ENCODE assay signal across 1 cellular context in the genomic region with DNA sequence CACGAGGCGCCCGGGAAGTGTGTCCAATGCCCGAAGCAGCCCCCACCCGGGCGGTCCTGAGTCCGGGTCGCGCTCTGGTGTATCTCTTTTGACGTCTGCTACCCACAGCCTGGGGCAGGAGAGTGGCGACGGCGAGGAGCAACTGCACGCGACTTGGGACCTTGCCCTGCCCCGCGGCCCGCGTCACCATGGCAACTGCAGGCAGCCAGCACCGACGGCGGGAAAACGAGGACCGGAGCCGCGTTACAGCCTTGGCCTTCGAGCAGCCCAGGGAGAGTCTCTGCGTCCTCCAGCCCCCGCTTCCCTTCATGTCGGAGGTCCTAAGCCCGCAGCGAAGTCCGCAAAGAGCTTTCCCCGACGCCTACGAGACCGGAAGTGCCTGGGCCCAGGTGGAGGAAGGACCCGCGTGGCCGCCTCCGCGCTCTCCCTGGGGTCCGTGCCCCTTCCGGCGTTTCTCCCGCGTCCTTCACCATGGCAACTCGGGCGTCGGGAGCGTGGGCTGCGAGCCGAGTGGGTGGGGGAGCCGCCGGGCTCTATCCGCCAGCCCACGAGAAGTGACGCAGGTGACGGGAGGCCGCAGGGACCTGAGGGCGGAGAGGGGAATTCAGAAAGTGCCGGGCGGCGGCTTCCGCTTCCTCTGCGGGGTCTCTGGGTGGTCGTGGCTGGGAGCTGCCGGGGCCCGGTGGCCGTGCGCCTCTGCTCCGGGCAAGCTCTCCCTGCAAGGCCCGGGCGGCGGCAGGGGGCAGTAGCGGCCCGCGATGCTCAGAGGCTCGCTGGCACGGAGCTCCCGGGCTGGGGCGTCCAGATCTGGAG.
A peak's percentile ranks its signal among the peaks of the same experiment; 100 is the strongest.
TF ChIP-seq lines count a peak whose summit lies in the region.

No MANE protein-coding gene starts in this region.

TF ChIP-seq in HepG2, 621 proteins besides CTCF, POLR2A, EP300 and RAD21 (continued from another document and continues in another):
- TF ChIP-seq, protein P1, sequence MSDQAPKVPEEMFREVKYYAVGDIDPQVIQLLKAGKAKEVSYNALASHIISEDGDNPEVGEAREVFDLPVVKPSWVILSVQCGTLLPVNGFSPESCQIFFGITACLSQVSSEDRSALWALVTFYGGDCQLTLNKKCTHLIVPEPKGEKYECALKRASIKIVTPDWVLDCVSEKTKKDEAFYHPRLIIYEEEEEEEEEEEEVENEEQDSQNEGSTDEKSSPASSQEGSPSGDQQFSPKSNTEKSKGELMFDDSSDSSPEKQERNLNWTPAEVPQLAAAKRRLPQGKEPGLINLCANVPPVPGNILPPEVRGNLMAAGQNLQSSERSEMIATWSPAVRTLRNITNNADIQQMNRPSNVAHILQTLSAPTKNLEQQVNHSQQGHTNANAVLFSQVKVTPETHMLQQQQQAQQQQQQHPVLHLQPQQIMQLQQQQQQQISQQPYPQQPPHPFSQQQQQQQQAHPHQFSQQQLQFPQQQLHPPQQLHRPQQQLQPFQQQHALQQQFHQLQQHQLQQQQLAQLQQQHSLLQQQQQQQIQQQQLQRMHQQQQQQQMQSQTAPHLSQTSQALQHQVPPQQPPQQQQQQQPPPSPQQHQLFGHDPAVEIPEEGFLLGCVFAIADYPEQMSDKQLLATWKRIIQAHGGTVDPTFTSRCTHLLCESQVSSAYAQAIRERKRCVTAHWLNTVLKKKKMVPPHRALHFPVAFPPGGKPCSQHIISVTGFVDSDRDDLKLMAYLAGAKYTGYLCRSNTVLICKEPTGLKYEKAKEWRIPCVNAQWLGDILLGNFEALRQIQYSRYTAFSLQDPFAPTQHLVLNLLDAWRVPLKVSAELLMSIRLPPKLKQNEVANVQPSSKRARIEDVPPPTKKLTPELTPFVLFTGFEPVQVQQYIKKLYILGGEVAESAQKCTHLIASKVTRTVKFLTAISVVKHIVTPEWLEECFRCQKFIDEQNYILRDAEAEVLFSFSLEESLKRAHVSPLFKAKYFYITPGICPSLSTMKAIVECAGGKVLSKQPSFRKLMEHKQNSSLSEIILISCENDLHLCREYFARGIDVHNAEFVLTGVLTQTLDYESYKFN (CRISPR knock-in tag; conservative IDR thresholded peaks at IDR 0.05): no peak; the same call in 1 of the 2 replicates
- TF ChIP-seq ZNF777 (CRISPR knock-in tag; IDR thresholded peaks at IDR 0.05) (peak; percentile 99), ZNF329 (CRISPR knock-in tag; IDR thresholded peaks at IDR 0.05; ENCODE audit: low read depth) (no peak), MTF1 (CRISPR knock-in tag; IDR thresholded peaks at IDR 0.05) (no peak), PLRG1 (conservative IDR thresholded peaks at IDR 0.05) (no peak), GFI1 (CRISPR knock-in tag; IDR thresholded peaks at IDR 0.05; ENCODE audit: borderline replicate concordance) (no peak), ZBTB49 (CRISPR knock-in tag; IDR thresholded peaks at IDR 0.05; ENCODE audit: borderline replicate concordance) (no peak), RFX3 (CRISPR knock-in tag; IDR thresholded peaks at IDR 0.05) (peak; percentile 79), AGO2 (optimal IDR thresholded peaks at IDR 0.05; ENCODE audit: low read depth, low read length) (no peak), HNF1A (IDR thresholded peaks at IDR 0.05; ENCODE audit: low read depth) (no peak), HNF1A (CRISPR knock-in tag; IDR thresholded peaks at IDR 0.05; ENCODE audit: borderline replicate concordance) (0 out of 2 replicates have a peak, but pooled peaks have one; percentile 57), ARNT2 (CRISPR knock-in tag; IDR thresholded peaks at IDR 0.05; ENCODE audit: low read depth) (peak; percentile 62; the same call in 1 of the 2 replicates), ZNF234 (CRISPR knock-in tag; conservative IDR thresholded peaks at IDR 0.05) (0 out of 2 replicates have a peak, but pooled peaks have one; percentile 63), THAP7 (CRISPR knock-in tag; IDR thresholded peaks at IDR 0.05) (no peak), KLF9 (CRISPR knock-in tag; IDR thresholded peaks at IDR 0.05; ENCODE audit: low read depth) (no peak), ZNF180 (CRISPR knock-in tag; IDR thresholded peaks at IDR 0.05; ENCODE audit: borderline replicate concordance, low read depth) (no peak), GLI4 (CRISPR knock-in tag; IDR thresholded peaks at IDR 0.05; ENCODE audit: borderline replicate concordance) (no peak), KMT2B (CRISPR knock-in tag; IDR thresholded peaks at IDR 0.05) (no peak), TGIF2 (CRISPR knock-in tag; IDR thresholded peaks at IDR 0.05) (no peak), HNRNPLL (IDR thresholded peaks at IDR 0.05; ENCODE audit: low read depth, low read length, poor library complexity, severe bottlenecking) (no peak), ZNF20 (CRISPR knock-in tag; IDR thresholded peaks at IDR 0.05) (no peak), SIN3B (IDR thresholded peaks at IDR 0.05; ENCODE audit: low read length) (peak; percentile 30; the same call in 1 of the 2 replicates), U2AF2 (IDR thresholded peaks at IDR 0.05; ENCODE audit: low read depth, low read length) (no peak), ZNF543 (CRISPR knock-in tag; IDR thresholded peaks at IDR 0.05) (peak; percentile 62; the same call in 1 of the 2 replicates), ZNF414 (CRISPR knock-in tag; IDR thresholded peaks at IDR 0.05) (no peak; the same call in 1 of the 2 replicates), ZNF703 (CRISPR knock-in tag; IDR thresholded peaks at IDR 0.05; ENCODE audit: borderline replicate concordance) (peak; percentile 31; the same call in 1 of the 2 replicates), CHD2 (IDR thresholded peaks at IDR 0.05; ENCODE audit: low read depth, low read length) (no peak), NR1H2 (CRISPR knock-in tag; IDR thresholded peaks at IDR 0.05; ENCODE audit: borderline replicate concordance, low read depth) (0 out of 2 replicates have a peak, but pooled peaks have one; percentile 35), CENPX (CRISPR knock-in tag; IDR thresholded peaks at IDR 0.05) (no peak)
- TF ChIP-seq, protein P2, sequence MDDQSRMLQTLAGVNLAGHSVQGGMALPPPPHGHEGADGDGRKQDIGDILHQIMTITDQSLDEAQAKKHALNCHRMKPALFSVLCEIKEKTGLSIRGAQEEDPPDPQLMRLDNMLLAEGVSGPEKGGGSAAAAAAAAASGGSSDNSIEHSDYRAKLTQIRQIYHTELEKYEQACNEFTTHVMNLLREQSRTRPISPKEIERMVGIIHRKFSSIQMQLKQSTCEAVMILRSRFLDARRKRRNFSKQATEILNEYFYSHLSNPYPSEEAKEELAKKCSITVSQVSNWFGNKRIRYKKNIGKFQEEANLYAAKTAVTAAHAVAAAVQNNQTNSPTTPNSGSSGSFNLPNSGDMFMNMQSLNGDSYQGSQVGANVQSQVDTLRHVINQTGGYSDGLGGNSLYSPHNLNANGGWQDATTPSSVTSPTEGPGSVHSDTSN (CRISPR knock-in tag; IDR thresholded peaks at IDR 0.05; ENCODE audit: borderline replicate concordance): no peak
- TF ChIP-seq, protein P3, sequence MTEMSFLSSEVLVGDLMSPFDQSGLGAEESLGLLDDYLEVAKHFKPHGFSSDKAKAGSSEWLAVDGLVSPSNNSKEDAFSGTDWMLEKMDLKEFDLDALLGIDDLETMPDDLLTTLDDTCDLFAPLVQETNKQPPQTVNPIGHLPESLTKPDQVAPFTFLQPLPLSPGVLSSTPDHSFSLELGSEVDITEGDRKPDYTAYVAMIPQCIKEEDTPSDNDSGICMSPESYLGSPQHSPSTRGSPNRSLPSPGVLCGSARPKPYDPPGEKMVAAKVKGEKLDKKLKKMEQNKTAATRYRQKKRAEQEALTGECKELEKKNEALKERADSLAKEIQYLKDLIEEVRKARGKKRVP (CRISPR knock-in tag; IDR thresholded peaks at IDR 0.05): no peak
- TF ChIP-seq, protein P4, sequence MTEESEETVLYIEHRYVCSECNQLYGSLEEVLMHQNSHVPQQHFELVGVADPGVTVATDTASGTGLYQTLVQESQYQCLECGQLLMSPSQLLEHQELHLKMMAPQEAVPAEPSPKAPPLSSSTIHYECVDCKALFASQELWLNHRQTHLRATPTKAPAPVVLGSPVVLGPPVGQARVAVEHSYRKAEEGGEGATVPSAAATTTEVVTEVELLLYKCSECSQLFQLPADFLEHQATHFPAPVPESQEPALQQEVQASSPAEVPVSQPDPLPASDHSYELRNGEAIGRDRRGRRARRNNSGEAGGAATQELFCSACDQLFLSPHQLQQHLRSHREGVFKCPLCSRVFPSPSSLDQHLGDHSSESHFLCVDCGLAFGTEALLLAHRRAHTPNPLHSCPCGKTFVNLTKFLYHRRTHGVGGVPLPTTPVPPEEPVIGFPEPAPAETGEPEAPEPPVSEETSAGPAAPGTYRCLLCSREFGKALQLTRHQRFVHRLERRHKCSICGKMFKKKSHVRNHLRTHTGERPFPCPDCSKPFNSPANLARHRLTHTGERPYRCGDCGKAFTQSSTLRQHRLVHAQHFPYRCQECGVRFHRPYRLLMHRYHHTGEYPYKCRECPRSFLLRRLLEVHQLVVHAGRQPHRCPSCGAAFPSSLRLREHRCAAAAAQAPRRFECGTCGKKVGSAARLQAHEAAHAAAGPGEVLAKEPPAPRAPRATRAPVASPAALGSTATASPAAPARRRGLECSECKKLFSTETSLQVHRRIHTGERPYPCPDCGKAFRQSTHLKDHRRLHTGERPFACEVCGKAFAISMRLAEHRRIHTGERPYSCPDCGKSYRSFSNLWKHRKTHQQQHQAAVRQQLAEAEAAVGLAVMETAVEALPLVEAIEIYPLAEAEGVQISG (CRISPR knock-in tag; IDR thresholded peaks at IDR 0.05): peak; percentile 25
- TF ChIP-seq, protein P5, sequence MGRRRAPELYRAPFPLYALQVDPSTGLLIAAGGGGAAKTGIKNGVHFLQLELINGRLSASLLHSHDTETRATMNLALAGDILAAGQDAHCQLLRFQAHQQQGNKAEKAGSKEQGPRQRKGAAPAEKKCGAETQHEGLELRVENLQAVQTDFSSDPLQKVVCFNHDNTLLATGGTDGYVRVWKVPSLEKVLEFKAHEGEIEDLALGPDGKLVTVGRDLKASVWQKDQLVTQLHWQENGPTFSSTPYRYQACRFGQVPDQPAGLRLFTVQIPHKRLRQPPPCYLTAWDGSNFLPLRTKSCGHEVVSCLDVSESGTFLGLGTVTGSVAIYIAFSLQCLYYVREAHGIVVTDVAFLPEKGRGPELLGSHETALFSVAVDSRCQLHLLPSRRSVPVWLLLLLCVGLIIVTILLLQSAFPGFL (CRISPR knock-in tag; IDR thresholded peaks at IDR 0.05): no peak
